ENCODE assay signal across 8 cellular contexts in the genomic region with DNA sequence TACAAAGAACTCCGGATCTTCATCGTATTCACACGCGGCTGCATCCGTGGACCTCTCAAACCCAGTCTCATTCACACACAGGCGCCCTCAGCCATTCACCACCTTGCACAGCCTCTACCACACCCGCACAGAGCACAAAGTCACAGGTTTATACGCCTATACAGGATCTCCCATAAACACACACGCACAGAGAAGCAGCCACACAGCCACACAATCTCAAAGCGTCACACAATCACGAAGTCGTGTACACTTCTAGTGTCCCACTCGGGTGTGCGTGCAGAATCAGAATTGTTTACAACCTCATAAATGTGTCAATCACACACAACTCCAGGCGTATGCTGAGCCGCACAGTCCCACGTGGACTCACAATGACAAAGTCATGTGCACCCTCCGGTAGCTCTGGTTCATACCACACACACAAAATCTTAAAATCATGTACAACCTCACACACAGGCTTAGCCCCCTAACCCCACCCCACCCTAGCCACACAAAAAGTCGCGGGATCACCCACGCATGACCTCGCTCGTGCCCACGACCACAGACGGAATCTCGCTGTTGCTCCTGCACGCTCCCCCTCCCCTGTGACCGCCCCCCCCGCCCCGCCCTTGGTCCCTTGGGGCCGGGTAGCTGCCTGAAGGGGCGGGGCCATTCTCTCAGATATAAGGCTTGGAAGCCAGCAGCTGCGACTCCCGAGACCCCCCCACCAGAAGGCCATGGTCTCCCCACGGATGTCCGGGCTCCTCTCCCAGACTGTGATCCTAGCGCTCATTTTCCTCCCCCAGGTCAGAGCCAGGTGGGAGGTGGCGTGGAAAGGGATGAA. TPM values are rescaled to one million over a fixed set of nuclear protein-coding genes. Genes with fewer than 3 reads are reported as not detected.
DNase-seq lines count a peak whose midpoint lies in the region; ATAC-seq and TF ChIP-seq lines count a peak whose summit lies in the region.

A gene with protein sequence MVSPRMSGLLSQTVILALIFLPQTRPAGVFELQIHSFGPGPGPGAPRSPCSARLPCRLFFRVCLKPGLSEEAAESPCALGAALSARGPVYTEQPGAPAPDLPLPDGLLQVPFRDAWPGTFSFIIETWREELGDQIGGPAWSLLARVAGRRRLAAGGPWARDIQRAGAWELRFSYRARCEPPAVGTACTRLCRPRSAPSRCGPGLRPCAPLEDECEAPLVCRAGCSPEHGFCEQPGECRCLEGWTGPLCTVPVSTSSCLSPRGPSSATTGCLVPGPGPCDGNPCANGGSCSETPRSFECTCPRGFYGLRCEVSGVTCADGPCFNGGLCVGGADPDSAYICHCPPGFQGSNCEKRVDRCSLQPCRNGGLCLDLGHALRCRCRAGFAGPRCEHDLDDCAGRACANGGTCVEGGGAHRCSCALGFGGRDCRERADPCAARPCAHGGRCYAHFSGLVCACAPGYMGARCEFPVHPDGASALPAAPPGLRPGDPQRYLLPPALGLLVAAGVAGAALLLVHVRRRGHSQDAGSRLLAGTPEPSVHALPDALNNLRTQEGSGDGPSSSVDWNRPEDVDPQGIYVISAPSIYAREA (plus strand): TSS at position 686 of the 820 bp plus-strand sequence. CDS start 28 bp downstream, at position 714.

- TF ChIP-seq EP300 in neural cell (conservative IDR thresholded peaks at IDR 0.05; ENCODE audit: poor library complexity, severe bottlenecking): no peak

- no peaks in the 10 kb centered on the region for H3K36me3 ChIP-seq in neural cell (ENCODE audit: insufficient read depth, low read length)

- H3K9me3 ChIP-seq in neural cell (ENCODE audit: low read length): no peaks in the 10 kb centered on the region

- peak; percentile 72 for DNase-seq in activated CD4-positive, alpha-beta T cell treated with anti-CD3 and anti-CD28 coated beads, Interleukin-2, amount 10 ng/mL, durations not matched to agents 24 days and 14 days
- DNase-seq in activated CD4-positive, alpha-beta T cell treated with anti-CD3 and anti-CD28 coated beads for 1 hour: no peak
- DNase-seq in NCI-H524 treated with DMSO at 0.1 percent for 48 hours (lab: John Stamatoyannopoulos, UW) (peak; percentile 53), astrocyte of the spinal cord (ENCODE audit: low read depth, low spot score) (no peak), C1 segment of cervical spinal cord (lab: John Stamatoyannopoulos, UW) (no peak), A172 (ENCODE audit: low spot score) (no peak)

- no peaks in the 10 kb centered on the region for H3F3A ChIP-seq in neural cell (ENCODE audit: insufficient read depth, low read length, poor library complexity, severe bottlenecking)

- H3K9me2 ChIP-seq in neural cell (ENCODE audit: insufficient read depth, low read length): no peaks in the 10 kb centered on the region

- H3K27ac ChIP-seq in neural cell (ENCODE audit: low read length): peak within 1 kb of the TSS; percentile 40

- no peaks in the 10 kb centered on the region for H3K9me3 Mint-ChIP-seq in activated CD4-positive, alpha-beta T cell treated with anti-CD3 and anti-CD28 coated beads, Interleukin-2, amount 10 ng/mL, durations not matched to agents 24 days and 14 days

- intact Hi-C loops in activated CD4-positive, alpha-beta T cell treated with anti-CD3 and anti-CD28 coated beads, Interleukin-2, amount 10 ng/mL, durations not matched to agents 24 days and 14 days (cut with micrococcal nuclease): no loop called here

- H3K4me1 Mint-ChIP-seq in activated CD4-positive, alpha-beta T cell treated with anti-CD3 and anti-CD28 coated beads, Interleukin-2, amount 10 ng/mL, durations not matched to agents 24 days and 14 days: peaks cover 20% of the 10 kb centered on the region

- peaks cover 5% of the 10 kb centered on the region for H3K79me2 ChIP-seq in neural cell (replicated peaks; ENCODE audit: insufficient read depth, low read length)

- H3K27me3 ChIP-seq in neural cell (ENCODE audit: insufficient read depth, low read depth, low read length): peaks cover 10% of the 10 kb centered on the region

- ATAC-seq in HG02981 (IDR thresholded peaks at IDR 0.05; ENCODE audit: unreplicated experiment): no peak

- TF ChIP-seq CTCF in astrocyte of the spinal cord (IDR thresholded peaks at IDR 0.05; ENCODE audit: low read depth, low read length) (no peak), neural cell (IDR thresholded peaks at IDR 0.05; ENCODE audit: poor library complexity, severe bottlenecking) (no peak)

- peak within 1 kb of the TSS; percentile 46 for H3K4me3 Mint-ChIP-seq in activated CD4-positive, alpha-beta T cell treated with anti-CD3 and anti-CD28 coated beads, Interleukin-2, amount 10 ng/mL, durations not matched to agents 24 days and 14 days

- in situ Hi-C loops in astrocyte of the spinal cord (cut with HindIII; ENCODE audit: low sequenced_read_pairs): no loop called here

- H3K9ac ChIP-seq in neural cell (ENCODE audit: low read length): peak within 1 kb of the TSS; percentile 46

- H2AFZ ChIP-seq in neural cell (ENCODE audit: low read depth, low read length): peak within 1 kb of the TSS; percentile 46

- no peak for TF ChIP-seq RAD21 in neural cell (conservative IDR thresholded peaks at IDR 0.05)

- no peak within 1 kb of the TSS for H3K4me2 ChIP-seq in neural cell (ENCODE audit: low read length)

- H4K20me1 ChIP-seq in neural cell (ENCODE audit: insufficient read depth): no peaks in the 10 kb centered on the region

- H3K27me3 Mint-ChIP-seq in activated CD4-positive, alpha-beta T cell treated with anti-CD3 and anti-CD28 coated beads, Interleukin-2, amount 10 ng/mL, durations not matched to agents 24 days and 14 days: peaks cover 53% of the 10 kb centered on the region

- peak within 1 kb of the TSS; percentile 10 for H3K4me3 ChIP-seq in astrocyte of the spinal cord (ENCODE audit: low read depth, low read length)
- peak within 1 kb of the TSS; percentile 54 for H3K4me3 ChIP-seq in neural cell (ENCODE audit: low read length)

- peaks cover 2% of the 10 kb centered on the region for H3K36me3 Mint-ChIP-seq in activated CD4-positive, alpha-beta T cell treated with anti-CD3 and anti-CD28 coated beads, Interleukin-2, amount 10 ng/mL, durations not matched to agents 24 days and 14 days (ENCODE audit: low read depth)

- H3K27ac Mint-ChIP-seq in activated CD4-positive, alpha-beta T cell treated with anti-CD3 and anti-CD28 coated beads, Interleukin-2, amount 10 ng/mL, durations not matched to agents 24 days and 14 days: no peak within 1 kb of the TSS

TF ChIP-seq in neural cell, 6 proteins besides CTCF, POLR2A, EP300 and RAD21:
- no peak for TF ChIP-seq SMC3 (conservative IDR thresholded peaks at IDR 0.05; ENCODE audit: poor library complexity)
- peak; percentile 37 for TF ChIP-seq MXI1 (conservative IDR thresholded peaks at IDR 0.05; ENCODE audit: poor library complexity, severe bottlenecking)
TF ChIP-seq in neural cell: peak in this region for 1.

RNA-seq across cellular contexts. Expression of the gene that starts here (rescaled TPM):
- 2.2 TPM in 2 replicates for total RNA-seq in activated CD4-positive, alpha-beta T cell treated with anti-CD3 and anti-CD28 coated beads, Interleukin-2, amount 10 ng/mL, durations not matched to agents 24 days and 14 days
- polyA plus RNA-seq in neural cell: 34.4 and 35.5 TPM in 2 replicates
- 8.0 and 8.9 TPM in 2 replicates for polyA minus RNA-seq in neural cell
- total RNA-seq in A172 (2014; rRNA removed; shearing (Covaris generic)): not detected in 2 replicates

Comparison
In these comparisons a context has a peak if more than half of its experiments do, and no peak if none do; other contexts are left out.
1. DNase-seq: peak in activated CD4-positive, alpha-beta T cell treated with anti-CD3 and anti-CD28 coated beads, Interleukin-2, amount 10 ng/mL, durations not matched to agents 24 days and 14 days (single experiment) and NCI-H524 treated with DMSO at 0.1 percent for 48 hours (single experiment); none in activated CD4-positive, alpha-beta T cell treated with anti-CD3 and anti-CD28 coated beads for 1 hour (single experiment), astrocyte of the spinal cord (single experiment), C1 segment of cervical spinal cord (0 of 14) and A172 (single experiment).